1 cellular context compared by ENCODE assay signal in the genomic region with DNA sequence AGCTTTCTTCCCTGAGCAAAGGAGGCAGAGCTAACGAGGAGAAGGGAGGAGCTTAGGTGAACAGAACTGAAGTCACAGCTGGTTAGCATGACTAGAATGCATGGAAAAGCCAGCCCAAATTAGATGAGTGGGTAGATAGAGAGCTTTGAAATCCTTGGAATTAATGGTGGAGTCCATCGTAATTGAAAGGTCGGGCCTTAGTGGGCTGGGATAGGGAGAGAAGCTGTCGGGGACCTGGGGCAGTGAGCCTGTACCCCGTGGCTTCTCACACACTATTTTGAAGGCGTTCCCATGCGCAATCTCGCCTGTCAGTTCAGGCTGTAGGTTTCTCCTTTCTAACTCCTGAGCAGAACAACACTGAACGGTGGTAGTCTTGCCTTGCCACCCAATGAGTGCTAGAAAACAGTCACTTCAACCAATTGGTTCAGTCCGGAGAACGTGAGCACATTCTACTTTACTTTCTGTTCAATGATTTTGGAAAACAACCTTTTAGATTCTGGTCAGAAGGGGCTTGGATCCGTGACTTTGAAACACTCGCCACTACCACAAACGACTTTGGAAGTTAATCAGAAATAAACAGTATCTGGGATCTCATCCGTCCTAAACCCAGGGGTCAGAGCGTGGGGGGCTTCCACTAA.
TF ChIP-seq lines count a peak whose summit lies in the region.

No MANE protein-coding gene starts in this region.

TF ChIP-seq in HEK293, 187 proteins besides CTCF, POLR2A, EP300 and RAD21 (continued from another document):
- TF ChIP-seq ZNF239 (tag by site-specific recombination; IDR thresholded peaks at IDR 0.05) (no peak), ZIC2 (tag by site-specific recombination; IDR thresholded peaks at IDR 0.05) (no peak), RBAK (tag by site-specific recombination; IDR thresholded peaks at IDR 0.05) (no peak), ZNF112 (tag by site-specific recombination; IDR thresholded peaks at IDR 0.05) (no peak), ZBTB20 (tag by site-specific recombination; IDR thresholded peaks at IDR 0.05) (peak; percentile 7; the same call in 1 of the 2 replicates), ZNF544 (tag by site-specific recombination; IDR thresholded peaks at IDR 0.05) (no peak), ZNF501 (tag by site-specific recombination; IDR thresholded peaks at IDR 0.05) (0 out of 2 replicates have a peak, but pooled peaks have one; percentile 81), TRIM28 (IDR thresholded peaks at IDR 0.05; ENCODE audit: borderline replicate concordance, low read length) (no peak), ZNF610 (tag by site-specific recombination; IDR thresholded peaks at IDR 0.05; ENCODE audit: borderline replicate concordance) (0 out of 2 replicates have a peak, but pooled peaks have one; percentile 39), SALL2 (tag by site-specific recombination; IDR thresholded peaks at IDR 0.05; ENCODE audit: borderline replicate concordance) (no peak), ZNF354C (tag by site-specific recombination; IDR thresholded peaks at IDR 0.05; ENCODE audit: borderline replicate concordance, low read depth) (no peak), SP7 (tag by site-specific recombination; IDR thresholded peaks at IDR 0.05) (peak; percentile 52; the same call in 1 of the 2 replicates), ZNF664 (tag by site-specific recombination; IDR thresholded peaks at IDR 0.05) (peak; percentile 19; the same call in 1 of the 2 replicates), ZBTB17 (tag by site-specific recombination; IDR thresholded peaks at IDR 0.05) (peak; percentile 95), GFI1B (tag by site-specific recombination; IDR thresholded peaks at IDR 0.05) (no peak)
- TF ChIP-seq, protein P1, sequence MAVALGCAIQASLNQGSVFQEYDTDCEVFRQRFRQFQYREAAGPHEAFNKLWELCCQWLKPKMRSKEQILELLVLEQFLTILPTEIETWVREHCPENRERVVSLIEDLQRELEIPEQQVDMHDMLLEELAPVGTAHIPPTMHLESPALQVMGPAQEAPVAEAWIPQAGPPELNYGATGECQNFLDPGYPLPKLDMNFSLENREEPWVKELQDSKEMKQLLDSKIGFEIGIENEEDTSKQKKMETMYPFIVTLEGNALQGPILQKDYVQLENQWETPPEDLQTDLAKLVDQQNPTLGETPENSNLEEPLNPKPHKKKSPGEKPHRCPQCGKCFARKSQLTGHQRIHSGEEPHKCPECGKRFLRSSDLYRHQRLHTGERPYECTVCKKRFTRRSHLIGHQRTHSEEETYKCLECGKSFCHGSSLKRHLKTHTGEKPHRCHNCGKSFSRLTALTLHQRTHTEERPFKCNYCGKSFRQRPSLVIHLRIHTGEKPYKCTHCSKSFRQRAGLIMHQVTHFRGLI (tag by site-specific recombination; IDR thresholded peaks at IDR 0.05): no peak
- TF ChIP-seq, protein P2, sequence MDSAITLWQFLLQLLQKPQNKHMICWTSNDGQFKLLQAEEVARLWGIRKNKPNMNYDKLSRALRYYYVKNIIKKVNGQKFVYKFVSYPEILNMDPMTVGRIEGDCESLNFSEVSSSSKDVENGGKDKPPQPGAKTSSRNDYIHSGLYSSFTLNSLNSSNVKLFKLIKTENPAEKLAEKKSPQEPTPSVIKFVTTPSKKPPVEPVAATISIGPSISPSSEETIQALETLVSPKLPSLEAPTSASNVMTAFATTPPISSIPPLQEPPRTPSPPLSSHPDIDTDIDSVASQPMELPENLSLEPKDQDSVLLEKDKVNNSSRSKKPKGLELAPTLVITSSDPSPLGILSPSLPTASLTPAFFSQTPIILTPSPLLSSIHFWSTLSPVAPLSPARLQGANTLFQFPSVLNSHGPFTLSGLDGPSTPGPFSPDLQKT (IDR thresholded peaks at IDR 0.05; ENCODE audit: borderline replicate concordance, low read depth, low read length): no peak
- TF ChIP-seq, protein P3, sequence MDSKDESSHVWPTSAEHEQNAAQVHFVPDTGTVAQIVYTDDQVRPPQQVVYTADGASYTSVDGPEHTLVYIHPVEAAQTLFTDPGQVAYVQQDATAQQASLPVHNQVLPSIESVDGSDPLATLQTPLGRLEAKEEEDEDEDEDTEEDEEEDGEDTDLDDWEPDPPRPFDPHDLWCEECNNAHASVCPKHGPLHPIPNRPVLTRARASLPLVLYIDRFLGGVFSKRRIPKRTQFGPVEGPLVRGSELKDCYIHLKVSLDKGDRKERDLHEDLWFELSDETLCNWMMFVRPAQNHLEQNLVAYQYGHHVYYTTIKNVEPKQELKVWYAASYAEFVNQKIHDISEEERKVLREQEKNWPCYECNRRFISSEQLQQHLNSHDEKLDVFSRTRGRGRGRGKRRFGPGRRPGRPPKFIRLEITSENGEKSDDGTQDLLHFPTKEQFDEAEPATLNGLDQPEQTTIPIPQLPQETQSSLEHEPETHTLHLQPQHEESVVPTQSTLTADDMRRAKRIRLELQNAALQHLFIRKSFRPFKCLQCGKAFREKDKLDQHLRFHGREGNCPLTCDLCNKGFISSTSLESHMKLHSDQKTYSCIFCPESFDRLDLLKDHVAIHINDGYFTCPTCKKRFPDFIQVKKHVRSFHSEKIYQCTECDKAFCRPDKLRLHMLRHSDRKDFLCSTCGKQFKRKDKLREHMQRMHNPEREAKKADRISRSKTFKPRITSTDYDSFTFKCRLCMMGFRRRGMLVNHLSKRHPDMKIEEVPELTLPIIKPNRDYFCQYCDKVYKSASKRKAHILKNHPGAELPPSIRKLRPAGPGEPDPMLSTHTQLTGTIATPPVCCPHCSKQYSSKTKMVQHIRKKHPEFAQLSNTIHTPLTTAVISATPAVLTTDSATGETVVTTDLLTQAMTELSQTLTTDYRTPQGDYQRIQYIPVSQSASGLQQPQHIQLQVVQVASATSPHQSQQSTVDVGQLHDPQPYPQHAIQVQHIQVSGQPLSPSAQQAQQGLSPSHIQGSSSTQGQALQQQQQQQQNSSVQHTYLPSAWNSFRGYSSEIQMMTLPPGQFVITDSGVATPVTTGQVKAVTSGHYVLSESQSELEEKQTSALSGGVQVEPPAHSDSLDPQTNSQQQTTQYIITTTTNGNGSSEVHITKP (tag by site-specific recombination; IDR thresholded peaks at IDR 0.05): peak; percentile 97
